24 cellular contexts compared by ENCODE assay signal in the genomic region with DNA sequence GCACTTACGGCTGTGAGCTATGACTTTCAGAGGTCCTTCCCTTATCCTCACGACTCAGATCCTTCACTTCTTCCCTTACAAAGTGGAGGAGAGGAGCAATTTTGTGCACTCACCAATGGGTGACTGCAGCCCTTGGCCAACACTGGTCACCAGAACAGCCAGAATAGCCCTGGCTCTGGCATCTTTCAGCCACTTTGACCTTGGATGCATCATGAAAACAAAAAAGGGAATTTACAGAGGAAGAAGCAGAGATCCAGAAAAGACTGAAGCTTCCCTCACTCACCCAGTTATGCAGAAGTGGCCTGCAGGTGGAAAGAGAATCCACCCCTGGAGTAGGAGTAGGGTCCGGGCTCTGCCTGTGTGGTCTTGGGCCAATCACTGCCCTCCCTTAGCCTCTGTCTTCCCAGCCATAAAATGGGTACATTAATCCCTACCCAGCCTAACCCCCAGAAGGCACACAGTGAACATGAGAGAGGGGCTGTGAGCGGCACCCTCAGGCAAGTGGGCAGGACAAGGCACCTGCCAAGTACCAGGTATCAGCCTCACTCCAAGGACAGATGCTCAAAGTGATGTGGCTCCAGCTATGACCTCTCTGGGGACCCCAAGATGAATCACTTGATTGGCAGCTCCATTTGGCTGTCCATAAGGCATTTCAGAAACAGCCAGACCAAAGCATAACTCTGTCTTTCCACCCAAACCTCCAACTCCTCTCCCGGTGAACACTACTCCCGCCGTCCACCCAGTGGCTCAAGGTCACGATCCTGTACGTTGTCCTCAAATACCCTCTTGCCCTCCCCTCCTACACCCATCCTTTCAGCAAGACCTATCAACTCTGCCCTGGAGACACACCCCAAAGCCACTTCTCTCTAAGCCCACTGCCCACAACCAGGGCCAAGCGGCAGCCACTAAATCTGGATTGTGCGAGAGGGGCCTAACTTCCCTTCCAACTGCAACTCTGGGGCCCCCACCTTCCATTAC.
DNase-seq lines count a peak whose midpoint lies in the region; ATAC-seq, FAIRE-seq and TF ChIP-seq lines count a peak whose summit lies in the region.
"Had no signal": no experiment of that assay in that cellular context is flagged by ENCODE, and none has a peak within 500 bp of the region (broad histone marks: within the 10 kb centered on the region; RNA-seq: fewer than 3 reads in every experiment).

No MANE protein-coding gene starts in this region.

- TF ChIP-seq CTCF in HepG2 (CRISPR knock-in tag; IDR thresholded peaks at IDR 0.05) (no peak), right lobe of liver (IDR thresholded peaks at IDR 0.05) (no peak), endothelial cell of umbilical vein (IDR thresholded peaks at IDR 0.05; ENCODE audit: extremely low read depth in 1 of 2, insufficient read depth in 1 of 2, low read depth in 1 of 2, low read length in 2 of 2) (no peak), neural progenitor cell (IDR thresholded peaks at IDR 0.05) (no peak)

- peaks cover 19% of the 10 kb centered on the region for H3K27me3 Mint-ChIP-seq in neural progenitor cell (ENCODE audit: insufficient read depth, low read depth)
- H3K27me3 Mint-ChIP-seq in T-helper 2 cell treated with Interferon-gamma antibody and Interleukin-4, amounts not matched to agents 5 μg/mL and 100 μg/mL, for 36 hours (ENCODE audit: low read depth): peaks cover 6% of the 10 kb centered on the region
- H3K27me3 Mint-ChIP-seq: CD4-positive, alpha-beta T cell had no signal

- intact Hi-C loops in HepG2 (cut with micrococcal nuclease; ENCODE audit: unreplicated experiment) (no loop called here), right lobe of liver (cut with DNase I) (no loop called here), endothelial cell of umbilical vein (cut with micrococcal nuclease) (loop anchor here (1.0 kb wide), 3 partner anchors 35 to 256 kb away; no protein-coding TSS in a partner anchor)

- no peaks in the 10 kb centered on the region for H3K79me2 ChIP-seq in HepG2 (ENCODE audit: insufficient read depth, low read length)
- H3K79me2 ChIP-seq in endothelial cell of umbilical vein (ENCODE audit: control insufficient read depth, insufficient read depth, low read length): no peaks in the 10 kb centered on the region
- H3K79me2 ChIP-seq in neural progenitor cell (ENCODE audit: low read depth): no peaks in the 10 kb centered on the region

- dilution Hi-C loops in endothelial cell of umbilical vein (cut with MboI; ENCODE audit: extremely low pct_ligation_motif_present, low sequenced_read_pairs): no loop called here

- no peak overlapping the region for H2AFZ ChIP-seq in HepG2 (ENCODE audit: low read length)
- peak overlapping the region; percentile 90 for H2AFZ ChIP-seq in endothelial cell of umbilical vein (ENCODE audit: low read depth, low read length)
- no peak overlapping the region for H2AFZ ChIP-seq in neural progenitor cell (replicated peaks)

- no TSS peak for BruUV-seq in HepG2 (replicated peaks; lab: Mats Ljungman, UMichigan)
- BruUV-seq in endothelial cell of umbilical vein (replicated peaks; lab: Mats Ljungman, UMichigan): no TSS peak

- no peak for TF ChIP-seq EP300 in HepG2 (IDR thresholded peaks at IDR 0.05; ENCODE audit: low read depth in 2 of 2, low read length in 2 of 2)
- no peak for TF ChIP-seq EP300 in HepG2 (CRISPR knock-in tag; IDR thresholded peaks at IDR 0.05; ENCODE audit: borderline replicate concordance)

- FAIRE-seq in HepG2 (lab: Jason Lieb, UNC) (no peak), endothelial cell of umbilical vein (lab: Jason Lieb, UNC) (no peak)

- ATAC-seq in HepG2: no peak
- ATAC-seq in right lobe of liver: no peak
- no peak for ATAC-seq in stimulated activated effector memory CD8-positive, alpha-beta T cell treated with anti-CD3 and anti-CD28 coated beads, Interleukin-12 subunit alpha, Interleukin-12 subunit beta, amount 100 ng/mL, for 72 hours
- ATAC-seq: Panc1 had no signal

- H3K36me3 Mint-ChIP-seq in neural progenitor cell: peaks cover 2% of the 10 kb centered on the region
- H3K36me3 Mint-ChIP-seq in T-helper 2 cell treated with Interferon-gamma antibody and Interleukin-4, amounts not matched to agents 5 μg/mL and 100 μg/mL, for 36 hours (ENCODE audit: low read depth): no peaks in the 10 kb centered on the region
- H3K36me3 Mint-ChIP-seq in stimulated activated effector memory CD8-positive, alpha-beta T cell treated with anti-CD3 and anti-CD28 coated beads, Interleukin-12 subunit alpha, Interleukin-12 subunit beta, amount 100 ng/mL, for 72 hours: no peaks in the 10 kb centered on the region

- no peak overlapping the region for H3K4me3 Mint-ChIP-seq in neural progenitor cell
- H3K4me3 Mint-ChIP-seq in T-helper 2 cell treated with Interferon-gamma antibody and Interleukin-4, amounts not matched to agents 5 μg/mL and 100 μg/mL, for 36 hours: no peak overlapping the region
- H3K4me3 Mint-ChIP-seq in stimulated activated effector memory CD8-positive, alpha-beta T cell treated with anti-CD3 and anti-CD28 coated beads, Interleukin-12 subunit alpha, Interleukin-12 subunit beta, amount 100 ng/mL, for 72 hours: no peak overlapping the region
- H3K4me3 Mint-ChIP-seq: CD4-positive, alpha-beta T cell had no signal

- H3K4me1 Mint-ChIP-seq in neural progenitor cell: peaks cover 19% of the 10 kb centered on the region
- no peaks in the 10 kb centered on the region for H3K4me1 Mint-ChIP-seq in T-helper 2 cell treated with Interferon-gamma antibody and Interleukin-4, amounts not matched to agents 5 μg/mL and 100 μg/mL, for 36 hours (ENCODE audit: low read depth)
- no peaks in the 10 kb centered on the region for H3K4me1 Mint-ChIP-seq in stimulated activated effector memory CD8-positive, alpha-beta T cell treated with anti-CD3 and anti-CD28 coated beads, Interleukin-12 subunit alpha, Interleukin-12 subunit beta, amount 100 ng/mL, for 72 hours

- H3K4me3 ChIP-seq in HepG2 (replicated peaks in 1 of 3; ENCODE audit: insufficient read depth in 1 of 3, low read depth in 2 of 3, low read length in 3 of 3): no peak overlapping the region
- H3K4me3 ChIP-seq in right lobe of liver: no peak overlapping the region
- no peak overlapping the region for H3K4me3 ChIP-seq in endothelial cell of umbilical vein (replicated peaks in 1 of 3; ENCODE audit: insufficient read depth in 1 of 3, low read depth in 1 of 3, low read length in 3 of 3)
- H3K4me3 ChIP-seq in neural progenitor cell: no peak overlapping the region
- H3K4me3 ChIP-seq: BLaER1 had no signal

- peak overlapping the region; percentile 67 for H3K4me2 ChIP-seq in HepG2 (ENCODE audit: low read depth, low read length)
- no peak overlapping the region for H3K4me2 ChIP-seq in endothelial cell of umbilical vein (ENCODE audit: insufficient read depth, low read length)
- no peak overlapping the region for H3K4me2 ChIP-seq in neural progenitor cell
- H3K4me2 ChIP-seq: BLaER1 had no signal

- H3K27ac ChIP-seq in HepG2 (ENCODE audit: extremely low read length, insufficient read depth, low read length) (no peak overlapping the region), right lobe of liver (no peak overlapping the region), endothelial cell of umbilical vein (ENCODE audit: insufficient read depth, low read depth, low read length) (peak overlapping the region; percentile 47), neural progenitor cell (no peak overlapping the region)
- H3K27ac ChIP-seq: 22Rv1, BLaER1 had no signal

- no peak for TF ChIP-seq RAD21 in HepG2 (CRISPR knock-in tag; IDR thresholded peaks at IDR 0.05)

- H3K9me1 ChIP-seq in endothelial cell of umbilical vein (replicated peaks; ENCODE audit: control insufficient read depth, extremely low read depth, insufficient read depth, low read length): no peaks in the 10 kb centered on the region

- H3K9me3 ChIP-seq in HepG2 (ENCODE audit: low read length): peaks cover 5% of the 10 kb centered on the region; the same call in 1 of the 2 replicates
- no peaks in the 10 kb centered on the region for H3K9me3 ChIP-seq in right lobe of liver
- no peaks in the 10 kb centered on the region for H3K9me3 ChIP-seq in endothelial cell of umbilical vein (replicated peaks; ENCODE audit: control insufficient read depth, insufficient read depth, low read length)
- no peaks in the 10 kb centered on the region for H3K9me3 ChIP-seq in neural progenitor cell (ENCODE audit: low read depth)

- no peaks in the 10 kb centered on the region for H3K36me3 ChIP-seq in HepG2 (replicated peaks in 1 of 2; ENCODE audit: control insufficient read depth in 1 of 2, insufficient read depth in 2 of 2, low read length in 2 of 2)
- no peaks in the 10 kb centered on the region for H3K36me3 ChIP-seq in right lobe of liver
- H3K36me3 ChIP-seq in endothelial cell of umbilical vein (ENCODE audit: control insufficient read depth in 2 of 2, extremely low read depth in 1 of 2, insufficient read depth in 2 of 2, low read length in 2 of 2): no peaks in the 10 kb centered on the region
- no peaks in the 10 kb centered on the region for H3K36me3 ChIP-seq in neural progenitor cell
- H3K36me3 ChIP-seq: BLaER1 had no signal

- H3K27me3 ChIP-seq in HepG2 (ENCODE audit: control insufficient read depth in 1 of 2, insufficient read depth in 2 of 2, low read length in 2 of 2) (no peaks in the 10 kb centered on the region; a peak in 2 of 5 replicates), right lobe of liver (no peaks in the 10 kb centered on the region), endothelial cell of umbilical vein (ENCODE audit: control insufficient read depth in 2 of 2, insufficient read depth in 2 of 2, low read length in 2 of 2) (no peaks in the 10 kb centered on the region), neural progenitor cell (no peaks in the 10 kb centered on the region)

- H3K9ac ChIP-seq in HepG2 (ENCODE audit: insufficient read depth, low read depth, low read length): no peak overlapping the region
- no peak overlapping the region for H3K9ac ChIP-seq in endothelial cell of umbilical vein (replicated peaks; ENCODE audit: extremely low read depth, insufficient read depth, low read length)
- H3K9ac ChIP-seq in neural progenitor cell: no peak overlapping the region
- H3K9ac ChIP-seq: BLaER1 had no signal

- H4K20me1 ChIP-seq in HepG2 (ENCODE audit: insufficient read depth, low read length) (no peaks in the 10 kb centered on the region), endothelial cell of umbilical vein (replicated peaks; ENCODE audit: control insufficient read depth, extremely low read depth, insufficient read depth, low read length) (no peaks in the 10 kb centered on the region), neural progenitor cell (ENCODE audit: low read depth) (no peaks in the 10 kb centered on the region)
- H4K20me1 ChIP-seq: BLaER1 had no signal

- H3K9me3 Mint-ChIP-seq in neural progenitor cell: peaks cover 11% of the 10 kb centered on the region
- H3K9me3 Mint-ChIP-seq in T-helper 2 cell treated with Interferon-gamma antibody and Interleukin-4, amounts not matched to agents 5 μg/mL and 100 μg/mL, for 36 hours: no peaks in the 10 kb centered on the region
- no peaks in the 10 kb centered on the region for H3K9me3 Mint-ChIP-seq in stimulated activated effector memory CD8-positive, alpha-beta T cell treated with anti-CD3 and anti-CD28 coated beads, Interleukin-12 subunit alpha, Interleukin-12 subunit beta, amount 100 ng/mL, for 72 hours

- no peaks in the 10 kb centered on the region for H3F3A ChIP-seq in neural progenitor cell (ENCODE audit: low read depth)

- WGBS in HepG2 (ENCODE audit: low lambda C conversion rate): 52% methylated on average over 11 of the region's 11 CpGs
- 91% methylated on average over 8 of the region's 11 CpGs for WGBS in right lobe of liver (ENCODE audit: insufficient coverage, low coverage, low lambda C conversion rate, missing lambda C conversion rate)

- no peak for DNase-seq in HepG2 (ENCODE audit: low spot score)
- DNase-seq in right lobe of liver: no peak
- no peak for DNase-seq in endothelial cell of umbilical vein (ENCODE audit: low read depth, low spot score)
- DNase-seq in neural progenitor cell (ENCODE audit: low spot score): no peak
- DNase-seq in T-helper 2 cell treated with Interferon-gamma antibody and Interleukin-4, amounts not matched to agents 5 μg/mL and 100 μg/mL, for 36 hours (ENCODE audit: low spot score): no peak
- no peak for DNase-seq in NOMO-1 treated with dmso at 0.1 percent for 144 hours (lab: John Stamatoyannopoulos, UW; ENCODE audit: unreplicated experiment)
- DNase-seq in cerebellar cortex (ENCODE audit: low spot score): no peak
- no peak for DNase-seq in stimulated activated effector memory CD8-positive, alpha-beta T cell treated with anti-CD3 and anti-CD28 coated beads, Interleukin-12 subunit alpha, Interleukin-12 subunit beta, amount 100 ng/mL, for 72 hours (ENCODE audit: low spot score in 2 of 2)
- DNase-seq: ACHN; CD4-positive, alpha-beta T cell; COR-L47; DMS79; KBM-7; NCI-H1092; NCI-H146; NCI-H2029; NCI-H2227 treated with DMSO at 0.1 percent for 48 hours; NCI-H510A; NCI-H774; NK-92 treated with Interleukin-12 subunit alpha and Interleukin-12 subunit beta, amount 100 ng/mL, for 24 hours; SIG-M5 had no signal

- in situ Hi-C loops in HepG2 (cut with HindIII; ENCODE audit: extremely low pct_ligation_motif_present, low pct_unique_long_range_greater_than_20kb): no loop called here

- H3K4me1 ChIP-seq in HepG2 (ENCODE audit: insufficient read depth, low read length) (peaks cover 38% of the 10 kb centered on the region), right lobe of liver (no peaks in the 10 kb centered on the region), endothelial cell of umbilical vein (ENCODE audit: control insufficient read depth, extremely low read depth, insufficient read depth, low read length) (peaks cover 16% of the 10 kb centered on the region), neural progenitor cell (no peaks in the 10 kb centered on the region)
- H3K4me1 ChIP-seq: BLaER1 had no signal

- POLR2A ChIA-PET in HepG2 (lab: Yijun Ruan, JAX) (interaction anchor here (1.2 kb wide), 1 partner anchor 36 kb away, joined by 3 read pairs; no protein-coding TSS in a partner anchor), endothelial cell of umbilical vein (lab: Charles Lee) (no interaction called here)

- peak overlapping the region; percentile 58 for H3K27ac Mint-ChIP-seq in neural progenitor cell
- no peak overlapping the region for H3K27ac Mint-ChIP-seq in T-helper 2 cell treated with Interferon-gamma antibody and Interleukin-4, amounts not matched to agents 5 μg/mL and 100 μg/mL, for 36 hours
- H3K27ac Mint-ChIP-seq in stimulated activated effector memory CD8-positive, alpha-beta T cell treated with anti-CD3 and anti-CD28 coated beads, Interleukin-12 subunit alpha, Interleukin-12 subunit beta, amount 100 ng/mL, for 72 hours: no peak overlapping the region
- H3K27ac Mint-ChIP-seq: CD4-positive, alpha-beta T cell had no signal

- no peak for TF ChIP-seq POLR2A in HepG2 (IDR thresholded peaks at IDR 0.05; ENCODE audit: insufficient read depth in 1 of 2, low read depth in 2 of 2, low read length in 2 of 2)
- no peak for TF ChIP-seq POLR2A in right lobe of liver (IDR thresholded peaks at IDR 0.05)
- no peak for TF ChIP-seq POLR2A in endothelial cell of umbilical vein (IDR thresholded peaks at IDR 0.05; ENCODE audit: low read depth, low read length)

- CTCF ChIA-PET in HepG2 (lab: Yijun Ruan, JAX; ENCODE audit: low intra/inter-chr PET ratio, low total read pairs) (no interaction called here), endothelial cell of umbilical vein (lab: Charles Lee) (interaction anchor here (0.9 to 1.8 kb wide), 4 partner anchors 34 to 128 kb away, joined by 3 to 5 read pairs (median 4); no protein-coding TSS in a partner anchor)
